Comparison of ENCODE assay signal across 7 cellular contexts in the genomic region with DNA sequence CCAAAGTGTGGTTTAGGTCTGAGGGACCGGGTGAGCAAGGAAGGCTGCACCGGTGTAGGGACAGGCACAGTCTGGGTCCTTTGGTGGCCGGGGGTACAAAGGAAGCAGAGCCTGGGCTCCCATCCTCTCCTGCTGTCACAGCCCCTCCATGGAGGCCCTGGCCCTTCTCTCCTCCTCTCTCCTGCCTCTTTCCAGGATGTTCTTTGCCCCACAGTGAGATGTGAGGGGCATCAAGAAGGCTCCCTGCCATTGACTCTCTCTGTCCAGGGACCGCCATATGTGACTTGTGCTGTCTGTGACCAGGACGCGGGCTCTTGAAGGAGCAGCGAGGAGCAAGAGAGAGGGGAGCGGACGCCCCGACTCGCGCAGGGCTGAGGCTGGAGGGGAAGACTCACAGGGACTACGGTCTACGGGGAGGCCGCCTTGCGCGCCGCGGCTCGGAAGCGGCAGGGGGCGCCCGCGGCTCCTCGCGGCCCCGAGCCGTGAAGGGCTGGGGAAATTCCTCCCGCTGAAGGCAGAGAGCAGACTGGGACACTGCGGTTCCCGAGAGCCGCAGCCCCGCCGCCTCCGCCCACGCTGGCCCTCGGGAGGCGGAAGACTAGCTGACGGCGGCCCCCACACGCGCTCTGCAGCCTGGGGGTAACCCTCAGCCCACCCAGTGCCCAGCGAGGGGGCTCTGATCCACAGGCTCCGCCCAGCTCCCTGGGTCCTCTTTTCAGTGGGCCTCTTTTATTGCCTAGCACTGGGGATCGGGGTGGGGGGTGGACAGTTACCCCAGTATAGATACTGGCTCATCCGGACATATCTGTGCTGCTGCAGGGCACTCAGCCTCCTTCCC. TPM values are rescaled to one million over a fixed set of nuclear protein-coding genes. Genes with fewer than 3 reads are reported as not detected.
DNase-seq lines count a peak whose midpoint lies in the region; ATAC-seq, FAIRE-seq and TF ChIP-seq lines count a peak whose summit lies in the region.

No MANE protein-coding gene starts in this region.

- H3K4me3 ChIP-seq in astrocyte of the cerebellum (ENCODE audit: low read depth, low read length): peak overlapping the region; percentile 42
- peak overlapping the region; percentile 23 to 55 (median 44) for H3K4me3 ChIP-seq in sigmoid colon

- H3K27ac ChIP-seq in sigmoid colon: peak overlapping the region; percentile 1 to 65 (median 52)

- peaks cover 25% of the 10 kb centered on the region for H3K27me3 Mint-ChIP-seq in T-helper 2 cell treated with Interferon-gamma antibody and Interleukin-4, amounts not matched to agents 5 μg/mL and 100 μg/mL, for 36 hours (ENCODE audit: low read depth)

- H3K36me3 ChIP-seq in sigmoid colon: no peaks in the 10 kb centered on the region

- TF ChIP-seq CTCF in astrocyte of the cerebellum (IDR thresholded peaks at IDR 0.05; ENCODE audit: low read depth, low read length, missing control alignments): peak; percentile 84
- TF ChIP-seq CTCF in sigmoid colon (IDR thresholded peaks at IDR 0.05): peak; percentile 67 to 92 (median 77)

- H3K9me3 Mint-ChIP-seq in T-helper 2 cell treated with Interferon-gamma antibody and Interleukin-4, amounts not matched to agents 5 μg/mL and 100 μg/mL, for 36 hours: no peaks in the 10 kb centered on the region

- TF ChIP-seq EP300 in sigmoid colon (IDR thresholded peaks at IDR 0.05): no peak

- 7 to 8% methylated on average over 46 of the region's 46 CpGs for WGBS in sigmoid colon, 2 donors

- ATAC-seq in HG02759 (IDR thresholded peaks at IDR 0.05; ENCODE audit: unreplicated experiment): peak; percentile 99

- intact Hi-C loops in sigmoid colon (cut with DNase I): loop anchor here (1.0 to 2.0 kb wide), 2 partner anchors 17 to 333 kb away; no protein-coding TSS in a partner anchor

- H3K4me3 Mint-ChIP-seq in T-helper 2 cell treated with Interferon-gamma antibody and Interleukin-4, amounts not matched to agents 5 μg/mL and 100 μg/mL, for 36 hours: peak overlapping the region; percentile 64

- no peaks in the 10 kb centered on the region for H3K9me3 ChIP-seq in sigmoid colon

- H3K4me1 Mint-ChIP-seq in T-helper 2 cell treated with Interferon-gamma antibody and Interleukin-4, amounts not matched to agents 5 μg/mL and 100 μg/mL, for 36 hours (ENCODE audit: low read depth): peaks cover 7% of the 10 kb centered on the region

- in situ Hi-C loops in astrocyte of the cerebellum (cut with HindIII; ENCODE audit: low sequenced_read_pairs): loop anchor here (25.0 kb wide), 1 partner anchor 335 kb away; no protein-coding TSS in a partner anchor

- no peaks in the 10 kb centered on the region for H3K27me3 ChIP-seq in sigmoid colon

- FAIRE-seq in GM12891 (lab: Jason Lieb, UNC): peak; percentile 86

- no peak overlapping the region for H3K27ac Mint-ChIP-seq in T-helper 2 cell treated with Interferon-gamma antibody and Interleukin-4, amounts not matched to agents 5 μg/mL and 100 μg/mL, for 36 hours

- DNase-seq in GM12891 (ENCODE audit: insufficient read length, low spot score) (peak; percentile 86), NCI-H1092 treated with DMSO at 0.1 percent for 48 hours (lab: John Stamatoyannopoulos, UW) (peak; percentile 68), astrocyte of the cerebellum (ENCODE audit: low read depth) (peak; percentile 33), iPS DF 19.7 (ENCODE audit: low read depth, low spot score) (peak; percentile 33), sigmoid colon (peak; percentile 78)
- DNase-seq in T-helper 2 cell treated with Interferon-gamma antibody and Interleukin-4, amounts not matched to agents 5 μg/mL and 100 μg/mL, for 36 hours (ENCODE audit: low spot score): peak; percentile 80

- TF ChIP-seq POLR2A in GM12891 (IDR thresholded peaks at IDR 0.05; ENCODE audit: low read depth, low read length) (no peak), sigmoid colon (IDR thresholded peaks at IDR 0.05) (no peak)

- H3K4me1 ChIP-seq in sigmoid colon: peaks cover 0 to 12% (median 10%) of the 10 kb centered on the region in 4 donors

- no peaks in the 10 kb centered on the region for H3K36me3 Mint-ChIP-seq in T-helper 2 cell treated with Interferon-gamma antibody and Interleukin-4, amounts not matched to agents 5 μg/mL and 100 μg/mL, for 36 hours (ENCODE audit: low read depth)

TF ChIP-seq in GM12891, 5 proteins besides CTCF, POLR2A, EP300 and RAD21:
- no peak for TF ChIP-seq PAX5 (IDR thresholded peaks at IDR 0.05; ENCODE audit: insufficient read depth, low read length, severe bottlenecking)

RNA-seq across cellular contexts. Expression of a gene that starts 40.8 kb away (rescaled TPM):
- polyA plus RNA-seq in GM12891 (2012; ENCODE audit: low read depth, missing spikeins): 0.80 TPM
- under 1 TPM in 2 of 4 donors, not detected in 2; under 0.01 to 0.28 TPM for total RNA-seq in sigmoid colon
- 1 to 10 TPM; 1.1 to 2.3 (median 1.2) TPM for polyA plus RNA-seq in sigmoid colon

Comparison
In these comparisons a context has a peak if more than half of its experiments do, and no peak if none do; other contexts are left out.
1. Peak in every context shown above with its lines: DNase-seq, ATAC-seq, H3K4me3 ChIP-seq and H3K27ac ChIP-seq.
2. DNase-seq: peak in every context shown above with its lines; median percentile 86 in GM12891; 80 in T-helper 2 cell treated with Interferon-gamma antibody and Interleukin-4, amounts not matched to agents 5 μg/mL and 100 μg/mL, for 36 hours; 78 in sigmoid colon; 68 in NCI-H1092 treated with DMSO at 0.1 percent for 48 hours; 33 in astrocyte of the cerebellum; 33 in iPS DF 19.7.